In the genomic region with DNA sequence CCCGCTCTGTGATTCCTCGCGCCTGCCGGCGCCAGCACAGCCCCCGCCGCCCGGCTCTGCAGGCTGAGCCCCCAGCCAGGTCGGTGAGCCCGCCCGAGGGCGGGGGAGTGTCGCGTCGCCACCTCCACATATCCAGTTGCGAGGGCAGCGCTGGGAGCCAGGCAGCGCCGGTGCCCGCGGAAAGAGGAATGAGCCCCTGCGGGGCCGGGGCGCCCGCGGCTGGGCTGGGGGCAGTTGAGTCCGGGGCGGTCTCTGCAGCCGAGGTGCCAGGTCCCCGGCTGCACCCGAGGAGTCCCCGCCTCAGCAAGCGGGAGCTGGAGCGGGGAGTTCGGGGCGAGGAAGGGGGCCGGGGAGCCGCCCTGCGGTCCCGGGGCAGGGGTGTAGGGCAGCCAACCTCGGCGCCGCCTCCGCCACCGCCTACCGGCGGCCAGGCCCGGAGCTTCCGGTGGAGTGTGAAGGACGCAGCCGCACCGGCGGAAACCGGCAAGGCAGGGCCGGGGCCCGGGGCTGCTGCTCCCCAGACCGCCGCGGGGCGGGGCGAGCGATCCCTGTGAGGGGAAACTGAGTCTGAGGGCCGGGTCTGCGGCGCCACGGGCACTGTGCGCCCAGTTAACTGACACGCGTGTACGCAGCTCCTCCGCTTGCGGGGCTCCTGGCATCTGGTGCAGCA, we compare ENCODE assay signal across 8 cellular contexts. TPM values are rescaled to one million over a fixed set of nuclear protein-coding genes. Genes with fewer than 3 reads are reported as not detected.
DNase-seq lines count a peak whose midpoint lies in the region; ATAC-seq and TF ChIP-seq lines count a peak whose summit lies in the region.

No MANE protein-coding gene starts in this region.

- WGBS in lower leg skin, 2 donors, result 0 to 4% methylated on average over 22 to 42 of the region's 72 CpGs

- peak in 38 of 56 donors; percentile 1 to 59 (median 37) for TF ChIP-seq CTCF in dorsolateral prefrontal cortex (IDR thresholded peaks at IDR 0.05 in 54 of 56, conservative IDR thresholded peaks at IDR 0.05 in 2 of 56; ENCODE audit: low read depth in 1 of 56, partially characterized antibody in 56 of 56)
- TF ChIP-seq CTCF in lower leg skin (IDR thresholded peaks at IDR 0.05), result no peak

- DNase-seq in ELF-1 (ENCODE audit: low read depth, low spot score) (peak; percentile 61), MV-4-11 (lab: John Stamatoyannopoulos, UW) (peak; percentile 26), dorsolateral prefrontal cortex (peak; percentile 44 to 82 (median 68)), lower leg skin (ENCODE audit: low spot score in 2 of 2) (peak; percentile 60 to 95)
- peak; percentile 68 to 77 for DNase-seq in activated CD4-positive, alpha-beta T cell treated with anti-CD3 and anti-CD28 coated beads for 4 hours
- peak in 2 of 3 donors; percentile 38 to 71 for DNase-seq in stimulated activated CD4-positive, alpha-beta T cell treated with anti-CD3 and anti-CD28 coated beads, TNF-alpha, amount 100 ng/mL, for 48 hours (ENCODE audit: low read depth in 3 of 3)

- H3K27me3 ChIP-seq in dorsolateral prefrontal cortex, result no peaks in the 10 kb centered on the region

- intact Hi-C loops in dorsolateral prefrontal cortex (cut with DNase I) (loop anchor here in 1 of 2 donors (2.0 to 10.0 kb wide), 2 partner anchors 52 to 304 kb away; a partner anchor contains a TSS), lower leg skin (cut with DNase I; ENCODE audit: low total_unique reads) (no loop called here)

- no peak for TF ChIP-seq POLR2A in lower leg skin (IDR thresholded peaks at IDR 0.05)

- peak overlapping the region; percentile 61 to 96 (median 89) for H3K27ac ChIP-seq in dorsolateral prefrontal cortex

- H3K4me3 ChIP-seq in dorsolateral prefrontal cortex (peak overlapping the region; percentile 56 to 94 (median 82)), lower leg skin (ENCODE audit: low read depth, poor library complexity, severe bottlenecking) (peak overlapping the region; percentile 75)

- ATAC-seq in GM21717 (IDR thresholded peaks at IDR 0.05; ENCODE audit: unreplicated experiment) (peak; percentile 26), HG03469 (IDR thresholded peaks at IDR 0.05; ENCODE audit: unreplicated experiment) (no peak)

RNA-seq across cellular contexts. Expression of a gene that starts 2.3 kb away (rescaled TPM):
- total RNA-seq in dorsolateral prefrontal cortex (10 to 100 TPM in 57 of 120 experiments, 1 to 10 TPM in 63; 3.8 to 25.3 (median 9.8) TPM), lower leg skin (1 to 10 TPM; 2.6 to 4.9 (median 4.7) TPM)

RNA-seq across cellular contexts. Expression of a gene that starts 51.9 kb away (rescaled TPM):
- total RNA-seq in dorsolateral prefrontal cortex (100 to 1,000 TPM in 2 of 120 experiments, 10 to 100 TPM in 118; 18.7 to 119 (median 39.5) TPM), lower leg skin (10 to 100 TPM; 11.5 to 22.1 (median 17.8) TPM)

Comparison
In these comparisons a context has a peak if more than half of its experiments do, and no peak if none do; other contexts are left out.
1. DNase-seq: peak in every context shown above with its lines; median percentile 78 in lower leg skin; 72 in activated CD4-positive, alpha-beta T cell treated with anti-CD3 and anti-CD28 coated beads for 4 hours; 68 in dorsolateral prefrontal cortex; 61 in ELF-1; 54 in stimulated activated CD4-positive, alpha-beta T cell treated with anti-CD3 and anti-CD28 coated beads, TNF-alpha, amount 100 ng/mL, for 48 hours; 26 in MV-4-11.
2. CTCF ChIP-seq: peak in dorsolateral prefrontal cortex (38 of 56); none in lower leg skin (0 of 3).